ENCODE assay signal across 18 cellular contexts in the genomic region with DNA sequence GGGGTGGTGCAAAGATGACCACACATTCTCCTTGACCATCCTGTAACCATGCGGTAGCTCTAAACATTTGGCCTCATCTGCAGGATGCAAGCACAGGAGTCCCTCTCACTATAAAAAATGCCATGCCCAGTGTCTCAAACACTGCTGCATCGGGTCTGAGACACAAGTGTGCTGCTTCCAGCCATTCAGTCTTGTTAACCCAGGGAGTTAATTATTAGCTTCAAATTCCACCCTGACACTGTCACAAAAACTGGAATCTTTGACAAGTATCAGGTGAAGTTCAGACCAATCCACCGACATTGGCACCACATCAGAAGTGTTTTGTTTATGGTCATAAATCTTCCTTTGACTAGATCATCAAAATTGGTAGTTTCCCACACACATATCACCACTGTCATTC.
DNase-seq lines count a peak whose midpoint lies in the region; ATAC-seq, FAIRE-seq and TF ChIP-seq lines count a peak whose summit lies in the region.
"Had no signal": no experiment of that assay in that cellular context is flagged by ENCODE, and none has a peak within 500 bp of the region (broad histone marks: within the 10 kb centered on the region; RNA-seq: fewer than 3 reads in every experiment).

No MANE protein-coding gene starts in this region.

- H3K9me3 ChIP-seq in HepG2 (ENCODE audit: low read length) = no peaks in the 10 kb centered on the region
- H3K9me3 ChIP-seq in smooth muscle cell (replicated peaks; ENCODE audit: low read depth) = no peaks in the 10 kb centered on the region

- H3K9ac ChIP-seq in HepG2 (ENCODE audit: insufficient read depth, low read depth, low read length) (no peak overlapping the region), smooth muscle cell (ENCODE audit: low read depth) (no peak overlapping the region)
- H3K9ac ChIP-seq: BLaER1 treated with 17β-estradiol and CSF1 and Interleukin-3, amounts not matched to agents 10 nM and 100 nM had no signal

- no TSS peak for BruUV-seq in HepG2 (replicated peaks; lab: Mats Ljungman, UMichigan)

- TF ChIP-seq POLR2A in HepG2 (IDR thresholded peaks at IDR 0.05; ENCODE audit: insufficient read depth in 1 of 2, low read depth in 2 of 2, low read length in 2 of 2) = no peak

- peak; percentile 44 for FAIRE-seq in HepG2 (lab: Jason Lieb, UNC)
- FAIRE-seq: G401.6 had no signal

- H3F3A ChIP-seq in smooth muscle cell (ENCODE audit: low read depth) = no peaks in the 10 kb centered on the region

- CTCF ChIA-PET in HepG2 (lab: Yijun Ruan, JAX; ENCODE audit: low intra/inter-chr PET ratio, low total read pairs) = no interaction called here

- H4K20me1 ChIP-seq in HepG2 (ENCODE audit: insufficient read depth, low read length) = no peaks in the 10 kb centered on the region
- H4K20me1 ChIP-seq in smooth muscle cell (ENCODE audit: low read depth) = no peaks in the 10 kb centered on the region
- H4K20me1 ChIP-seq: BLaER1 treated with 17β-estradiol and CSF1 and Interleukin-3, amounts not matched to agents 10 nM and 100 nM had no signal

- no peak for TF ChIP-seq EP300 in HepG2 (IDR thresholded peaks at IDR 0.05; ENCODE audit: low read depth in 2 of 2, low read length in 2 of 2)
- no peak for TF ChIP-seq EP300 in HepG2 (CRISPR knock-in tag; IDR thresholded peaks at IDR 0.05; ENCODE audit: borderline replicate concordance)

- peak; percentile 19 for DNase-seq in COR-L47 (lab: John Stamatoyannopoulos, UW)
- DNase-seq in G401 (ENCODE audit: low spot score) = peak; percentile 0
- DNase-seq in glutamatergic neuron = no peak
- peak; percentile 6 for DNase-seq in HepG2 (ENCODE audit: low spot score)
- no peak for DNase-seq in smooth muscle cell (lab: John Stamatoyannopoulos, UW; ENCODE audit: unreplicated experiment)
- no peak for DNase-seq in hypothalamus (lab: John Stamatoyannopoulos, UW)
- no peak for DNase-seq in hippocampal formation (lab: John Stamatoyannopoulos, UW)
- DNase-seq: CD8-positive, alpha-beta T cell; DND-41; H9; IMR-90; NCI-H1436 treated with DMSO at 0.1 percent for 48 hours; NCI-H2029; NCI-H2171 treated with DMSO at 0.1 percent for 48 hours; NCI-H446; NCI-H526 treated with DMSO at 0.1 percent for 48 hours had no signal

- ATAC-seq in HepG2 = peak; percentile 81
- ATAC-seq: CD8-positive, alpha-beta T cell had no signal

- peaks cover 7% of the 10 kb centered on the region for H3K27me3 Mint-ChIP-seq in glutamatergic neuron (ENCODE audit: unreplicated experiment)

- peaks cover 0 to 9% of the 10 kb centered on the region in 2 experiments; a peak in 2 of 5 replicates for H3K27me3 ChIP-seq in HepG2 (ENCODE audit: control insufficient read depth in 1 of 2, insufficient read depth in 2 of 2, low read length in 2 of 2)
- H3K27me3 ChIP-seq in smooth muscle cell (ENCODE audit: low read depth) = peaks cover 64% of the 10 kb centered on the region
- H3K27me3 ChIP-seq: BLaER1 treated with 17β-estradiol and CSF1 and Interleukin-3, amounts not matched to agents 10 nM and 100 nM had no signal

- intact Hi-C loops in HepG2 (cut with micrococcal nuclease; ENCODE audit: unreplicated experiment) = loop anchor here (1.0 kb wide), 1 partner anchor 37 kb away; no protein-coding TSS in a partner anchor

- H3K4me3 ChIP-seq in HepG2 (replicated peaks in 1 of 3; ENCODE audit: insufficient read depth in 1 of 3, low read depth in 2 of 3, low read length in 3 of 3) = no peak overlapping the region
- no peak overlapping the region for H3K4me3 ChIP-seq in smooth muscle cell
- H3K4me3 ChIP-seq: BLaER1 treated with 17β-estradiol and CSF1 and Interleukin-3, amounts not matched to agents 10 nM and 100 nM had no signal

- H3K9me3 Mint-ChIP-seq in glutamatergic neuron (ENCODE audit: unreplicated experiment) = peaks cover 2% of the 10 kb centered on the region

- H3K79me2 ChIP-seq in HepG2 (ENCODE audit: insufficient read depth, low read length) (no peaks in the 10 kb centered on the region), smooth muscle cell (ENCODE audit: low read depth) (no peaks in the 10 kb centered on the region)

- WGBS in HepG2 (ENCODE audit: low lambda C conversion rate) = 14% methylated on average over 3 of the region's 3 CpGs
- WGBS in smooth muscle cell (ENCODE audit: low lambda C conversion rate) = 93% methylated on average over 3 of the region's 3 CpGs

- POLR2A ChIA-PET in HepG2 (lab: Yijun Ruan, JAX) = no interaction called here

- peak overlapping the region; percentile 9 for H3K4me3 Mint-ChIP-seq in glutamatergic neuron (ENCODE audit: unreplicated experiment)
- H3K4me3 Mint-ChIP-seq: CD8-positive, alpha-beta T cell; H9 had no signal

- H3K4me2 ChIP-seq in HepG2 (ENCODE audit: low read depth, low read length) (no peak overlapping the region), smooth muscle cell (no peak overlapping the region)
- H3K4me2 ChIP-seq: BLaER1 treated with 17β-estradiol and CSF1 and Interleukin-3, amounts not matched to agents 10 nM and 100 nM had no signal

- no peak overlapping the region for H3K27ac ChIP-seq in HepG2 (ENCODE audit: extremely low read length, insufficient read depth, low read length)
- no peak overlapping the region for H3K27ac ChIP-seq in smooth muscle cell (ENCODE audit: low read depth)
- H3K27ac ChIP-seq: BLaER1 treated with 17β-estradiol and CSF1 and Interleukin-3, amounts not matched to agents 10 nM and 100 nM had no signal

- in situ Hi-C loops in G401 (cut with HindIII; ENCODE audit: low sequenced_read_pairs) (no loop called here), HepG2 (cut with HindIII; ENCODE audit: extremely low pct_ligation_motif_present, low pct_unique_long_range_greater_than_20kb) (no loop called here)

- no peak overlapping the region for H2AFZ ChIP-seq in HepG2 (ENCODE audit: low read length)
- no peak overlapping the region for H2AFZ ChIP-seq in smooth muscle cell (ENCODE audit: low read depth)

- H3K36me3 ChIP-seq in HepG2 (replicated peaks in 1 of 2; ENCODE audit: control insufficient read depth in 1 of 2, insufficient read depth in 2 of 2, low read length in 2 of 2) = no peaks in the 10 kb centered on the region
- H3K36me3 ChIP-seq in smooth muscle cell (ENCODE audit: low read depth) = no peaks in the 10 kb centered on the region
- H3K36me3 ChIP-seq: BLaER1 treated with 17β-estradiol and CSF1 and Interleukin-3, amounts not matched to agents 10 nM and 100 nM had no signal

- H3K4me1 ChIP-seq in HepG2 (ENCODE audit: insufficient read depth, low read length) (peaks cover 8% of the 10 kb centered on the region), smooth muscle cell (ENCODE audit: low read depth) (peaks cover 11% of the 10 kb centered on the region)

- no peak for TF ChIP-seq RAD21 in HepG2 (CRISPR knock-in tag; IDR thresholded peaks at IDR 0.05)

- no peak overlapping the region for H3K27ac Mint-ChIP-seq in glutamatergic neuron (ENCODE audit: unreplicated experiment)
- H3K27ac Mint-ChIP-seq: CD8-positive, alpha-beta T cell; H9 had no signal

- TF ChIP-seq CTCF in glutamatergic neuron (IDR thresholded peaks at IDR 0.05; ENCODE audit: partially characterized antibody, unreplicated experiment) = no peak
- TF ChIP-seq CTCF in HepG2 (CRISPR knock-in tag; IDR thresholded peaks at IDR 0.05) = no peak
- no peak for TF ChIP-seq CTCF in smooth muscle cell (IDR thresholded peaks at IDR 0.05; ENCODE audit: borderline replicate concordance, insufficient read depth, poor library complexity, severe bottlenecking)

- peaks cover 34% of the 10 kb centered on the region for H3K4me1 Mint-ChIP-seq in glutamatergic neuron (ENCODE audit: low read depth, unreplicated experiment)

- H3K36me3 Mint-ChIP-seq in glutamatergic neuron (ENCODE audit: unreplicated experiment) = no peaks in the 10 kb centered on the region
- H3K36me3 Mint-ChIP-seq: CD8-positive, alpha-beta T cell had no signal

TF ChIP-seq in HepG2, 621 proteins besides CTCF, POLR2A, EP300 and RAD21 (continues in another document):
- TF ChIP-seq ZNF549 (CRISPR knock-in tag; IDR thresholded peaks at IDR 0.05) (no peak), ZBTB46 (CRISPR knock-in tag; IDR thresholded peaks at IDR 0.05; ENCODE audit: borderline replicate concordance) (no peak), PCBP1 (IDR thresholded peaks at IDR 0.05; ENCODE audit: borderline replicate concordance, low read depth, low read length) (no peak)

Comparison
In these comparisons a context has a peak if more than half of its experiments do, and no peak if none do; other contexts are left out.
1. DNase-seq: peak in COR-L47 (single experiment), G401 (single experiment) and HepG2 (single experiment); none in glutamatergic neuron (single experiment), smooth muscle cell (single experiment), hypothalamus (0 of 51) and hippocampal formation (0 of 2).